In genomic region chrX:123878177-123878576, GRCh38 we compare ENCODE assay signal across 9 cellular contexts. TPM values are rescaled to one million over a fixed set of nuclear protein-coding genes. Genes with fewer than 3 reads are reported as not detected.
DNase-seq lines count a peak whose midpoint lies in the region; ATAC-seq, FAIRE-seq and TF ChIP-seq lines count a peak whose summit lies in the region.
"Had no signal": no experiment of that assay in that cellular context is flagged by ENCODE, and none has a peak within 500 bp of the region (broad histone marks: within the 10 kb centered on the region; RNA-seq: fewer than 3 reads in every experiment).

No MANE protein-coding gene starts in this region.

- FAIRE-seq in GM19239 (lab: Jason Lieb, UNC) = no peak

- no peaks in the 10 kb centered on the region for H3K9me3 Mint-ChIP-seq in activated naive CD8-positive, alpha-beta T cell treated with anti-CD3 and anti-CD28 coated beads for 36 hours
- H3K9me3 Mint-ChIP-seq in neural progenitor cell = peaks cover 4% of the 10 kb centered on the region

- H3K4me1 Mint-ChIP-seq in activated naive CD8-positive, alpha-beta T cell treated with anti-CD3 and anti-CD28 coated beads for 36 hours = peaks cover 18% of the 10 kb centered on the region
- no peaks in the 10 kb centered on the region for H3K4me1 Mint-ChIP-seq in neural progenitor cell
- H3K4me1 Mint-ChIP-seq: nephron had no signal

- no peaks in the 10 kb centered on the region for H3K27me3 Mint-ChIP-seq in activated naive CD8-positive, alpha-beta T cell treated with anti-CD3 and anti-CD28 coated beads for 36 hours
- H3K27me3 Mint-ChIP-seq in neural progenitor cell (ENCODE audit: insufficient read depth, low read depth) = no peaks in the 10 kb centered on the region

- no peak overlapping the region for H2AFZ ChIP-seq in neural progenitor cell (replicated peaks)

- H3K79me2 ChIP-seq in neural progenitor cell (ENCODE audit: low read depth) = peaks cover 22% of the 10 kb centered on the region

- peak overlapping the region; percentile 79 for H3K27ac Mint-ChIP-seq in activated naive CD8-positive, alpha-beta T cell treated with anti-CD3 and anti-CD28 coated beads for 36 hours
- no peak overlapping the region for H3K27ac Mint-ChIP-seq in neural progenitor cell
- H3K27ac Mint-ChIP-seq: nephron had no signal

- H4K20me1 ChIP-seq in neural progenitor cell (ENCODE audit: low read depth) = no peaks in the 10 kb centered on the region

- H3K9me3 ChIP-seq in neural progenitor cell (ENCODE audit: low read depth) = no peaks in the 10 kb centered on the region

- H3K4me1 ChIP-seq in neural progenitor cell = no peaks in the 10 kb centered on the region

- ATAC-seq in GM19452 (IDR thresholded peaks at IDR 0.05; ENCODE audit: unreplicated experiment) (peak; percentile 89), HG03442 (IDR thresholded peaks at IDR 0.05; ENCODE audit: unreplicated experiment) (peak; percentile 81)

- DNase-seq in CD1c-positive myeloid dendritic cell (ENCODE audit: extremely low spot score) (peak; percentile 68), neural progenitor cell (ENCODE audit: low spot score) (no peak), GM19239 (ENCODE audit: insufficient read length, low spot score) (no peak)
- DNase-seq in activated naive CD8-positive, alpha-beta T cell treated with anti-CD3 and anti-CD28 coated beads for 36 hours = no peak
- no peak for DNase-seq in NK-92 treated with Interleukin-12 subunit alpha and Interleukin-12 subunit beta, amount 100 ng/mL, for 24 hours (lab: John Stamatoyannopoulos, UW)
- DNase-seq in activated CD8-positive, alpha-beta memory T cell treated with anti-CD3 and anti-CD28 coated beads, Interleukin-2, amount 50 U/mL, for 48 hours = no peak

- H3F3A ChIP-seq in neural progenitor cell (ENCODE audit: low read depth) = no peaks in the 10 kb centered on the region

- peaks cover 10% of the 10 kb centered on the region for H3K36me3 Mint-ChIP-seq in activated naive CD8-positive, alpha-beta T cell treated with anti-CD3 and anti-CD28 coated beads for 36 hours
- peaks cover 11% of the 10 kb centered on the region for H3K36me3 Mint-ChIP-seq in neural progenitor cell

- no peak overlapping the region for H3K27ac ChIP-seq in neural progenitor cell

- no peak for TF ChIP-seq CTCF in neural progenitor cell (IDR thresholded peaks at IDR 0.05)

- no peak overlapping the region for H3K9ac ChIP-seq in neural progenitor cell

- H3K4me3 Mint-ChIP-seq in activated naive CD8-positive, alpha-beta T cell treated with anti-CD3 and anti-CD28 coated beads for 36 hours = peak overlapping the region; percentile 43
- H3K4me3 Mint-ChIP-seq in neural progenitor cell = no peak overlapping the region
- H3K4me3 Mint-ChIP-seq: nephron had no signal

- H3K4me3 ChIP-seq in neural progenitor cell = no peak overlapping the region

- no peak overlapping the region for H3K4me2 ChIP-seq in neural progenitor cell

- H3K27me3 ChIP-seq in neural progenitor cell = no peaks in the 10 kb centered on the region

- H3K36me3 ChIP-seq in neural progenitor cell = no peaks in the 10 kb centered on the region

RNA-seq across cellular contexts. Expression of gene XIAP, which starts 18.3 kb away (rescaled TPM):
- total RNA-seq in activated naive CD8-positive, alpha-beta T cell treated with anti-CD3 and anti-CD28 coated beads for 36 hours = 10 to 100 TPM; 23.7 to 26.7 TPM
- total RNA-seq in neural progenitor cell (ENCODE audit: low replicate concordance) = 26.7 and 44.6 TPM in 2 replicates
